Comparison of ENCODE assay signal across 8 cellular contexts in genomic region chr19:45152504-45153338, GRCh38. TPM values are rescaled to one million over a fixed set of nuclear protein-coding genes. Genes with fewer than 3 reads are reported as not detected.
DNase-seq lines count a peak whose midpoint lies in the region; ATAC-seq and TF ChIP-seq lines count a peak whose summit lies in the region.

No MANE protein-coding gene starts in this region.

- no peak for TF ChIP-seq POLR2A in right lobe of liver (IDR thresholded peaks at IDR 0.05)

- H3K9me3 Mint-ChIP-seq in T-cell (no peaks in the 10 kb centered on the region), brain (no peaks in the 10 kb centered on the region)

- no peaks in the 10 kb centered on the region for H3K36me3 ChIP-seq in right lobe of liver

- DNase-seq in DMS53 (lab: John Stamatoyannopoulos, UW) (peak; percentile 87), T-cell (peak in 33 of 34 experiments; percentile 21 to 56 (median 37)), right lobe of liver (peak in 1 of 3 donors; percentile 47), HPDE6-E6E7 (ENCODE audit: extremely low spot score) (no peak), NAMALWA (ENCODE audit: low spot score) (no peak)
- DNase-seq in stimulated activated CD8-positive, alpha-beta memory T cell treated with anti-CD3 and anti-CD28 coated beads, Interleukin-12 subunit alpha, Interleukin-12 subunit beta, amount 100 ng/mL, for 4 hours (ENCODE audit: low read depth): peak; percentile 39

- no peaks in the 10 kb centered on the region for H3K36me3 Mint-ChIP-seq in T-cell
- H3K36me3 Mint-ChIP-seq in brain: no peaks in the 10 kb centered on the region

- H3K4me1 Mint-ChIP-seq in T-cell (peaks cover 25 to 30% (median 26%) of the 10 kb centered on the region in 3 donors), brain (peaks cover 14% of the 10 kb centered on the region)

- ATAC-seq in T-cell (replicated peaks in 1 of 4) (peak; percentile 76 to 79 (median 77)), right lobe of liver (peak; percentile 13 to 55 (median 46)), GM18498 (IDR thresholded peaks at IDR 0.05; ENCODE audit: unreplicated experiment) (no peak)

- peak overlapping the region; percentile 78 to 84 (median 80) for H3K4me3 Mint-ChIP-seq in T-cell
- H3K4me3 Mint-ChIP-seq in brain: peak overlapping the region; percentile 18 to 68 (median 59)

- POLR2A ChIA-PET in T-cell (lab: Charles Lee): interaction anchor here in 1 of 2 donors (0.7 kb wide), 1 partner anchor 1720 kb away, joined by 3 read pairs; no protein-coding TSS in a partner anchor

- H3K9me3 ChIP-seq in right lobe of liver: no peaks in the 10 kb centered on the region

- H3K4me1 ChIP-seq in right lobe of liver: peaks cover 0 to 20% (median 8%) of the 10 kb centered on the region in 4 donors

- TF ChIP-seq CTCF in brain (conservative IDR thresholded peaks at IDR 0.05): peak in 1 of 2 experiments; percentile 26
- TF ChIP-seq CTCF in right lobe of liver (IDR thresholded peaks at IDR 0.05): no peak

- CTCF ChIA-PET in T-cell (lab: Charles Lee): no interaction called here

- H3K27ac ChIP-seq in right lobe of liver: no peak overlapping the region

- peak overlapping the region in 1 of 2 donors; percentile 52 for H3K27ac Mint-ChIP-seq in T-cell
- H3K27ac Mint-ChIP-seq in brain: no peak overlapping the region

- peak overlapping the region in 1 of 3 donors; percentile 24 for H3K4me3 ChIP-seq in right lobe of liver

- WGBS in right lobe of liver (ENCODE audit: insufficient coverage, low coverage, low lambda C conversion rate, missing lambda C conversion rate): 7% methylated on average over 9 of the region's 91 CpGs

- H3K27me3 ChIP-seq in right lobe of liver: peaks cover 0 to 24% of the 10 kb centered on the region in 2 donors

- H3K27me3 Mint-ChIP-seq in T-cell: peaks cover 5 to 23% of the 10 kb centered on the region in 2 donors
- H3K27me3 Mint-ChIP-seq in brain: peaks cover 42% of the 10 kb centered on the region

- intact Hi-C loops in right lobe of liver (cut with DNase I): loop anchor here in 1 of 2 donors (10.0 kb wide), 1 partner anchor 192 kb away; the partner anchor contains the start of gene KLC3

RNA-seq across cellular contexts. Expression of gene NKPD1, which starts 8.1 kb away (rescaled TPM):
- total RNA-seq in T-cell (1 to 10 TPM in 4 of 5 donors, under 1 TPM in 1; 0.95 to 1.3 (median 1.2) TPM), right lobe of liver (under 1 TPM in 1 of 6 experiments, not detected in 5; 0.06 TPM)
- 0.42 TPM for polyA plus RNA-seq in brain (ENCODE audit: insufficient read depth, low read depth, low replicate concordance)

RNA-seq across cellular contexts. Expression of gene TRAPPC6A, which starts 25.3 kb away (rescaled TPM):
- total RNA-seq in T-cell: 10 to 100 TPM; 53.9 to 92.4 (median 73.7) TPM
- polyA plus RNA-seq in brain (ENCODE audit: insufficient read depth, low read depth, low replicate concordance): 69.4 TPM
- total RNA-seq in right lobe of liver: 10 to 100 TPM; 13.1 to 33.3 (median 23.7) TPM

RNA-seq across cellular contexts. Expression of gene BLOC1S3, which starts 25.9 kb away (rescaled TPM):
- total RNA-seq in T-cell (10 to 100 TPM; 14.9 to 36.2 (median 32.8) TPM), right lobe of liver (10 to 100 TPM in 1 of 6 experiments, 1 to 10 TPM in 5; 4.7 to 17.0 (median 6.1) TPM)
- polyA plus RNA-seq in brain (ENCODE audit: insufficient read depth, low read depth, low replicate concordance): 10.2 TPM

RNA-seq across cellular contexts. Expression of gene PPP1R37, which starts 59.7 kb away (rescaled TPM):
- total RNA-seq in T-cell (10 to 100 TPM; 17.2 to 35.2 (median 30.4) TPM), right lobe of liver (10 to 100 TPM; 10.1 to 14.3 (median 11.0) TPM)
- polyA plus RNA-seq in brain (ENCODE audit: insufficient read depth, low read depth, low replicate concordance): 59.2 TPM

Comparison
In these comparisons a context has a peak if more than half of its experiments do, and no peak if none do; other contexts are left out.
1. DNase-seq: peak in DMS53 (single experiment), T-cell (33 of 34) and stimulated activated CD8-positive, alpha-beta memory T cell treated with anti-CD3 and anti-CD28 coated beads, Interleukin-12 subunit alpha, Interleukin-12 subunit beta, amount 100 ng/mL, for 4 hours (single experiment); none in HPDE6-E6E7 (single experiment) and NAMALWA (single experiment).